Comparison of ENCODE assay signal across 9 cellular contexts in genomic region chr11:12286606-12287005, GRCh38.
A peak's percentile ranks its signal among the peaks of the same experiment; 100 is the strongest.
DNase-seq lines count a peak whose midpoint lies in the region; ATAC-seq, FAIRE-seq and TF ChIP-seq lines count a peak whose summit lies in the region.
"Had no signal": no experiment of that assay in that cellular context is flagged by ENCODE, and none has a peak within 500 bp of the region (broad histone marks: within the 10 kb centered on the region; RNA-seq: fewer than 3 reads in every experiment).

No MANE protein-coding gene starts in this region.

- H3F3A ChIP-seq in PC-3 (ENCODE audit: low read length, unreplicated experiment) = peaks cover 10% of the 10 kb centered on the region

- no peak for FAIRE-seq in A549 (lab: Jason Lieb, UNC)

- H3K36me3 ChIP-seq in PC-3 (ENCODE audit: low read depth, low read length) (no peaks in the 10 kb centered on the region), esophagus muscularis mucosa (no peaks in the 10 kb centered on the region), osteoblast (ENCODE audit: insufficient read depth, low read length) (no peaks in the 10 kb centered on the region)

- TF ChIP-seq EP300 in A549 (IDR thresholded peaks at IDR 0.05) (no peak), esophagus muscularis mucosa (IDR thresholded peaks at IDR 0.05) (no peak)

- peak overlapping the region; percentile 13; the same call in 1 of the 3 replicates for H3K4me3 ChIP-seq in A549
- H3K4me3 ChIP-seq in PC-3 (ENCODE audit: low read length) = peak overlapping the region; percentile 54; the same call in 1 of the 2 replicates
- H3K4me3 ChIP-seq in esophagus muscularis mucosa = no peak overlapping the region
- peak overlapping the region; percentile 47 for H3K4me3 ChIP-seq in osteoblast (ENCODE audit: insufficient read depth, low read length)

- no peak overlapping the region for H2AFZ ChIP-seq in PC-3 (ENCODE audit: low read length)
- no peak overlapping the region for H2AFZ ChIP-seq in osteoblast (ENCODE audit: low read length)

- CTCF ChIA-PET in A549 (lab: Yijun Ruan, JAX) (interaction anchor here (0.6 to 23.8 kb wide), 19 partner anchors 11 to 677 kb away, joined by 3 to 664 read pairs (median 5); no protein-coding TSS in a partner anchor), PC-3 (lab: Charles Lee) (interaction anchor here (0.7 to 1.0 kb wide), 2 partner anchors 233 to 677 kb away, joined by 3 to 7 read pairs; no protein-coding TSS in a partner anchor)

- H3K4me2 ChIP-seq in A549 (peak overlapping the region; percentile 76), PC-3 (ENCODE audit: low read length) (peak overlapping the region; percentile 72), osteoblast (ENCODE audit: insufficient read depth, low read length) (peak overlapping the region; percentile 82)

- no peak for DNase-seq in A549 (ENCODE audit: low read depth in 1 of 2, low spot score in 1 of 2)
- no peak for DNase-seq in PC-3
- DNase-seq in esophagus muscularis mucosa (ENCODE audit: extremely low spot score) = no peak
- DNase-seq in osteoblast (ENCODE audit: insufficient read length, low spot score, missing footprints) = no peak
- DNase-seq in stimulated activated CD4-positive, alpha-beta T cell treated with anti-CD3 and anti-CD28 coated beads, Interleukin-2, amount 100 ng/mL, for 24 hours = no peak
- DNase-seq in SW480 (ENCODE audit: low spot score) = no peak

- H3K4me1 ChIP-seq in A549 (peaks cover 54% of the 10 kb centered on the region), PC-3 (ENCODE audit: insufficient read depth, low read length) (peaks cover 70% of the 10 kb centered on the region), esophagus muscularis mucosa (peaks cover 20 to 49% (median 46%) of the 10 kb centered on the region in 4 donors), osteoblast (ENCODE audit: insufficient read depth, low read length) (peaks cover 73% of the 10 kb centered on the region)

- BruUV-seq in PC-3 (replicated peaks; lab: Mats Ljungman, UMichigan) = no TSS peak

- no peak for TF ChIP-seq CTCF in A549 (IDR thresholded peaks at IDR 0.05)
- no peak for TF ChIP-seq CTCF in PC-3 (conservative IDR thresholded peaks at IDR 0.05; ENCODE audit: low read depth, low read length)
- TF ChIP-seq CTCF in esophagus muscularis mucosa (IDR thresholded peaks at IDR 0.05) = no peak
- TF ChIP-seq CTCF in osteoblast (IDR thresholded peaks at IDR 0.05; ENCODE audit: extremely low read depth, low read depth, low read length) = no peak

- no peaks in the 10 kb centered on the region for H3K9me3 ChIP-seq in A549
- H3K9me3 ChIP-seq in PC-3 (ENCODE audit: low read length) = no peaks in the 10 kb centered on the region
- no peaks in the 10 kb centered on the region for H3K9me3 ChIP-seq in esophagus muscularis mucosa
- H3K9me3 ChIP-seq in osteoblast (ENCODE audit: low read depth, low read length) = no peaks in the 10 kb centered on the region

- no peaks in the 10 kb centered on the region for H3K9me2 ChIP-seq in PC-3 (replicated peaks; ENCODE audit: low read length)

- H3K9ac ChIP-seq in PC-3 (ENCODE audit: low read length) = peak overlapping the region; percentile 20; the same call in 1 of the 2 replicates

- TF ChIP-seq POLR2A in A549 (IDR thresholded peaks at IDR 0.05; ENCODE audit: low read length) (no peak), esophagus muscularis mucosa (IDR thresholded peaks at IDR 0.05; ENCODE audit: low read depth) (no peak)

- H3K27ac ChIP-seq in A549 (peak overlapping the region; percentile 94 to 99), PC-3 (ENCODE audit: low read length) (peak overlapping the region; percentile 99), esophagus muscularis mucosa (replicated peaks in 1 of 4) (peak overlapping the region; percentile 83 to 91 (median 90)), osteoblast (ENCODE audit: low read depth, low read length) (peak overlapping the region; percentile 98)

- no peak for TF ChIP-seq RAD21 in A549 (conservative IDR thresholded peaks at IDR 0.05 in 1 of 2, IDR thresholded peaks at IDR 0.05 in 1 of 2)

- POLR2A ChIA-PET in A549 (lab: Yijun Ruan, JAX) (interaction anchor here (0.9 to 1.2 kb wide), 3 partner anchors 91 to 886 kb away, joined by 3 to 8 read pairs (median 4); partner anchors contain the start of gene PARVA), PC-3 (lab: Charles Lee; ENCODE audit: unreplicated experiment) (interaction anchor here (0.5 to 0.6 kb wide), 4 partner anchors 76 to 1478 kb away, joined by 3 to 9 read pairs (median 6); partner anchors contain the start of gene EIF4G2)

- WGBS in A549 (ENCODE audit: missing lambda C conversion rate) = 25% methylated on average over 6 of the region's 6 CpGs
- WGBS in esophagus muscularis mucosa = 69% methylated on average over 6 of the region's 6 CpGs

- H4K20me1 ChIP-seq in PC-3 (ENCODE audit: low read length) = no peaks in the 10 kb centered on the region
- H4K20me1 ChIP-seq in osteoblast (ENCODE audit: insufficient read depth, low read length) = no peaks in the 10 kb centered on the region

- H3K27me3 ChIP-seq in PC-3 (ENCODE audit: low read length) (no peaks in the 10 kb centered on the region), esophagus muscularis mucosa (no peaks in the 10 kb centered on the region), osteoblast (ENCODE audit: insufficient read depth, low read length) (no peaks in the 10 kb centered on the region)

- intact Hi-C loops in PC-3 (cut with micrococcal nuclease) = loop anchor here (5.0 kb wide), 3 partner anchors 91 to 676 kb away; partner anchors contain the start of gene PARVA
- intact Hi-C loops in esophagus muscularis mucosa (cut with DNase I) = no loop called here

- ATAC-seq in A549 = no peak
- no peak for ATAC-seq in PC-3
- ATAC-seq in HG03354 (IDR thresholded peaks at IDR 0.05; ENCODE audit: poor library complexity, severe bottlenecking, unreplicated experiment) = no peak
- ATAC-seq in HG02870 (IDR thresholded peaks at IDR 0.05; ENCODE audit: unreplicated experiment) = no peak
- ATAC-seq: activated naive CD4-positive, alpha-beta T cell treated with anti-CD3 and anti-CD28 coated beads, Interleukin-2, amount 50 U/mL, for 72 hours had no signal

- H3K79me2 ChIP-seq in PC-3 (ENCODE audit: low read length) (peaks cover 3% of the 10 kb centered on the region; the same call in 1 of the 2 replicates), osteoblast (ENCODE audit: insufficient read depth, low read length) (peaks cover 7% of the 10 kb centered on the region)

TF ChIP-seq in A549, 52 proteins besides CTCF, POLR2A, EP300 and RAD21:
- TF ChIP-seq, protein P1, sequence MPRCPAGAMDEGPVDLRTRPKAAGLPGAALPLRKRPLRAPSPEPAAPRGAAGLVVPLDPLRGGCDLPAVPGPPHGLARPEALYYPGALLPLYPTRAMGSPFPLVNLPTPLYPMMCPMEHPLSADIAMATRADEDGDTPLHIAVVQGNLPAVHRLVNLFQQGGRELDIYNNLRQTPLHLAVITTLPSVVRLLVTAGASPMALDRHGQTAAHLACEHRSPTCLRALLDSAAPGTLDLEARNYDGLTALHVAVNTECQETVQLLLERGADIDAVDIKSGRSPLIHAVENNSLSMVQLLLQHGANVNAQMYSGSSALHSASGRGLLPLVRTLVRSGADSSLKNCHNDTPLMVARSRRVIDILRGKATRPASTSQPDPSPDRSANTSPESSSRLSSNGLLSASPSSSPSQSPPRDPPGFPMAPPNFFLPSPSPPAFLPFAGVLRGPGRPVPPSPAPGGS (IDR thresholded peaks at IDR 0.05) = no peak
- no peak for TF ChIP-seq NPAS2 (CRISPR knock-in tag; IDR thresholded peaks at IDR 0.05; ENCODE audit: borderline replicate concordance)
- TF ChIP-seq PHF8 (IDR thresholded peaks at IDR 0.05; ENCODE audit: borderline replicate concordance, low read depth) = no peak
- no peak for TF ChIP-seq ZC3H11A (IDR thresholded peaks at IDR 0.05)
- no peak for TF ChIP-seq FOSL2 (IDR thresholded peaks at IDR 0.05)
- no peak for TF ChIP-seq FOSL2 (CRISPR knock-in tag; IDR thresholded peaks at IDR 0.05)
- TF ChIP-seq CHD4 (IDR thresholded peaks at IDR 0.05; ENCODE audit: borderline replicate concordance) = no peak

Comparison
In these comparisons a context has a peak if more than half of its experiments do, and no peak if none do; other contexts are left out.
1. H3K4me3 ChIP-seq: peak in A549 (single experiment), PC-3 (single experiment) and osteoblast (single experiment); none in esophagus muscularis mucosa (0 of 4).
2. Peak in every context shown above with its lines, with median percentiles within 50 percentile points of each other: H3K27ac ChIP-seq and H3K4me2 ChIP-seq.